22 cellular contexts compared by ENCODE assay signal in the genomic region with DNA sequence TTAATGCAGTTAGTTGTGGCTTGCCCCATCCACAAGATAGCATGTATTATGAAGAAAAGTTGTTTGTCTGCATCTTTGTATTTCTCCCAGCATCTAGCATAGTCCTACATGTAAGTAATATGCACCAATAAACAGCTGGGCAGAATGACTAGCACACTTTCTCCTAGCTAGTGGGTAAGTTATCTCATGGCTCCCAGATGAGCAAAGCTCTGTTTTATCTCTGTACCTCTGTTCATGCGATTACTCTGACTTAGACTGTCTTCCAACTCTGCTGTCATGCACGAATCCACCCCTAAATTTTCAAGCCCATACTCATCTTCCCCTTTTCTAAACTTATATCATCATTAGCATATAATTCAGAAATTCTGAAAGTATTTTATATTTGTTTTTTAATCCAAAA. TPM values are rescaled to one million over a fixed set of nuclear protein-coding genes. Genes with fewer than 3 reads are reported as not detected.
DNase-seq lines count a peak whose midpoint lies in the region; ATAC-seq and TF ChIP-seq lines count a peak whose summit lies in the region.
"Had no signal": no experiment of that assay in that cellular context is flagged by ENCODE, and none has a peak within 500 bp of the region (broad histone marks: within the 10 kb centered on the region; RNA-seq: fewer than 3 reads in every experiment).

No MANE protein-coding gene starts in this region.

- H3K9ac ChIP-seq in SK-N-SH (no peak overlapping the region), PC-3 (ENCODE audit: low read length) (no peak overlapping the region)

- H3K9me2 ChIP-seq in SK-N-SH (no peaks in the 10 kb centered on the region), PC-3 (replicated peaks; ENCODE audit: low read length) (no peaks in the 10 kb centered on the region)

- POLR2A ChIA-PET in SK-N-SH (lab: Yijun Ruan, JAX) (no interaction called here), PC-3 (lab: Charles Lee; ENCODE audit: unreplicated experiment) (no interaction called here)

- no peak overlapping the region for H2AFZ ChIP-seq in SK-N-SH (ENCODE audit: low read depth)
- no peak overlapping the region for H2AFZ ChIP-seq in PC-3 (ENCODE audit: low read length)

- H4K20me1 ChIP-seq in SK-N-SH (ENCODE audit: insufficient read depth) = no peaks in the 10 kb centered on the region
- H4K20me1 ChIP-seq in PC-3 (ENCODE audit: low read length) = no peaks in the 10 kb centered on the region

- 23% methylated on average over 2 of the region's 2 CpGs for WGBS in SK-N-SH (ENCODE audit: low lambda C conversion rate)

- H3K36me3 ChIP-seq in SK-N-SH (replicated peaks in 1 of 2; ENCODE audit: control insufficient read depth in 1 of 2, insufficient read depth in 2 of 2, low read length in 1 of 2) (no peaks in the 10 kb centered on the region), PC-3 (ENCODE audit: low read depth, low read length) (no peaks in the 10 kb centered on the region)
- H3K36me3 ChIP-seq: BE2C had no signal

- intact Hi-C loops in PC-3 (cut with micrococcal nuclease) = loop anchor here (5.0 kb wide), 1 partner anchor 892 kb away; no protein-coding TSS in a partner anchor

- CTCF ChIA-PET in SK-N-SH (lab: Yijun Ruan, JAX) (interaction anchor here (2.2 kb wide), 1 partner anchor 1196 kb away, joined by 9 read pairs; no protein-coding TSS in a partner anchor), PC-3 (lab: Charles Lee) (no interaction called here)

- no peak for TF ChIP-seq RAD21 in SK-N-SH (IDR thresholded peaks at IDR 0.05; ENCODE audit: low read length)

- no peak for TF ChIP-seq EP300 in SK-N-SH (IDR thresholded peaks at IDR 0.05; ENCODE audit: borderline replicate concordance in 1 of 2, low read depth in 1 of 2, low read length in 1 of 2)

- H3K4me1 ChIP-seq in SK-N-SH (ENCODE audit: control insufficient read depth in 1 of 2, insufficient read depth in 2 of 2, low read depth in 1 of 2, low read length in 1 of 2) (no peaks in the 10 kb centered on the region), PC-3 (ENCODE audit: insufficient read depth, low read length) (no peaks in the 10 kb centered on the region)
- H3K4me1 ChIP-seq: BE2C had no signal

- no peak for DNase-seq in SK-N-SH
- no peak for DNase-seq in PC-3
- DNase-seq in kidney glomerular epithelial cell (lab: John Stamatoyannopoulos, UW) = peak; percentile 52
- no peak for DNase-seq in amniotic stem cell (lab: John Stamatoyannopoulos, UW)
- DNase-seq in A172 (ENCODE audit: low spot score) = no peak
- DNase-seq: BE2C; CD8-positive, alpha-beta memory T cell; DMS 273 treated with DMSO at 0.1 percent for 48 hours; MV-4-11; NCI-H1105; NCI-H1436 treated with DMSO at 0.1 percent for 48 hours; NCI-H187 treated with DMSO at 0.1 percent for 48 hours; NCI-H2171 treated with DMSO at 0.1 percent for 48 hours; NCI-H524 treated with DMSO at 0.1 percent for 48 hours; NCI-H774; NK-92 treated with Interleukin-12 subunit alpha and Interleukin-12 subunit beta, amount 100 ng/mL, for 24 hours; SHP77 had no signal

- H3K27ac ChIP-seq in SK-N-SH (ENCODE audit: low read depth in 2 of 2, low read length in 1 of 2) (no peak overlapping the region), PC-3 (ENCODE audit: low read length) (no peak overlapping the region)
- H3K27ac ChIP-seq: 22Rv1, RWPE1 had no signal

- H3F3A ChIP-seq in SK-N-SH (replicated peaks; ENCODE audit: insufficient read depth) (no peaks in the 10 kb centered on the region), PC-3 (ENCODE audit: low read length, unreplicated experiment) (no peaks in the 10 kb centered on the region)

- no TSS peak for BruUV-seq in PC-3 (replicated peaks; lab: Mats Ljungman, UMichigan)

- ATAC-seq in SK-N-SH treated with all-trans-retinoic acid at 6 μM for 48 hours (peak; percentile 23; the same call in 1 of the 3 replicates), HG03521 (IDR thresholded peaks at IDR 0.05; ENCODE audit: unreplicated experiment) (peak; percentile 10), PC-3 (peak; percentile 11), esophagus mucosa (no peak)

- H3K9me3 ChIP-seq in SK-N-SH (no peaks in the 10 kb centered on the region), PC-3 (ENCODE audit: low read length) (no peaks in the 10 kb centered on the region)
- H3K9me3 ChIP-seq: BE2C had no signal

- H3K79me2 ChIP-seq in SK-N-SH (ENCODE audit: insufficient read depth) (no peaks in the 10 kb centered on the region), PC-3 (ENCODE audit: low read length) (no peaks in the 10 kb centered on the region)

- H3K4me2 ChIP-seq in SK-N-SH = no peak overlapping the region
- no peak overlapping the region for H3K4me2 ChIP-seq in PC-3 (ENCODE audit: low read length)

- H3K4me3 ChIP-seq in SK-N-SH (ENCODE audit: low read depth in 2 of 2, low read length in 1 of 2) (no peak overlapping the region), PC-3 (ENCODE audit: low read length) (no peak overlapping the region)

- H3K27me3 ChIP-seq in SK-N-SH (ENCODE audit: insufficient read depth) (no peaks in the 10 kb centered on the region), PC-3 (ENCODE audit: low read length) (no peaks in the 10 kb centered on the region)
- H3K27me3 ChIP-seq: BE2C had no signal

- TF ChIP-seq CTCF in SK-N-SH (IDR thresholded peaks at IDR 0.05) (no peak), PC-3 (conservative IDR thresholded peaks at IDR 0.05; ENCODE audit: low read depth, low read length) (no peak)

TF ChIP-seq in SK-N-SH treated with all-trans-retinoic acid at 6 μM for 48 hours, 23 proteins besides CTCF, POLR2A, EP300 and RAD21 (continues in another document):
- TF ChIP-seq ZFP30 (CRISPR knock-in tag; IDR thresholded peaks at IDR 0.05) (no peak), TCF4 (CRISPR knock-in tag; IDR thresholded peaks at IDR 0.05; ENCODE audit: borderline replicate concordance) (no peak), CSDC2 (CRISPR knock-in tag; IDR thresholded peaks at IDR 0.05) (no peak), RARB (CRISPR knock-in tag; IDR thresholded peaks at IDR 0.05) (no peak)
- TF ChIP-seq, protein P1, sequence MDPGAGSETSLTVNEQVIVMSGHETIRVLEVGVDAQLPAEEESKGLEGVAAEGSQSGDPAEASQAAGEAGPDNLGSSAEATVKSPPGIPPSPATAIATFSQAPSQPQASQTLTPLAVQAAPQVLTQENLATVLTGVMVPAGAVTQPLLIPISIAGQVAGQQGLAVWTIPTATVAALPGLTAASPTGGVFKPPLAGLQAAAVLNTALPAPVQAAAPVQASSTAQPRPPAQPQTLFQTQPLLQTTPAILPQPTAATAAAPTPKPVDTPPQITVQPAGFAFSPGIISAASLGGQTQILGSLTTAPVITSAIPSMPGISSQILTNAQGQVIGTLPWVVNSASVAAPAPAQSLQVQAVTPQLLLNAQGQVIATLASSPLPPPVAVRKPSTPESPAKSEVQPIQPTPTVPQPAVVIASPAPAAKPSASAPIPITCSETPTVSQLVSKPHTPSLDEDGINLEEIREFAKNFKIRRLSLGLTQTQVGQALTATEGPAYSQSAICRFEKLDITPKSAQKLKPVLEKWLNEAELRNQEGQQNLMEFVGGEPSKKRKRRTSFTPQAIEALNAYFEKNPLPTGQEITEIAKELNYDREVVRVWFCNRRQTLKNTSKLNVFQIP (CRISPR knock-in tag; IDR thresholded peaks at IDR 0.05; ENCODE audit: borderline replicate concordance, low read depth) = no peak

TF ChIP-seq in SK-N-SH, 30 proteins besides CTCF, POLR2A, EP300 and RAD21:
- TF ChIP-seq, protein P2, sequence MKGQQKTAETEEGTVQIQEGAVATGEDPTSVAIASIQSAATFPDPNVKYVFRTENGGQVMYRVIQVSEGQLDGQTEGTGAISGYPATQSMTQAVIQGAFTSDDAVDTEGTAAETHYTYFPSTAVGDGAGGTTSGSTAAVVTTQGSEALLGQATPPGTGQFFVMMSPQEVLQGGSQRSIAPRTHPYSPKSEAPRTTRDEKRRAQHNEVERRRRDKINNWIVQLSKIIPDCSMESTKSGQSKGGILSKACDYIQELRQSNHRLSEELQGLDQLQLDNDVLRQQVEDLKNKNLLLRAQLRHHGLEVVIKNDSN (IDR thresholded peaks at IDR 0.05; ENCODE audit: borderline replicate concordance, low read depth) = no peak
- TF ChIP-seq FOXJ3 (CRISPR knock-in tag; IDR thresholded peaks at IDR 0.05) (no peak), RXRA (IDR thresholded peaks at IDR 0.05; ENCODE audit: borderline replicate concordance, low read depth) (no peak)
- TF ChIP-seq, protein P3, sequence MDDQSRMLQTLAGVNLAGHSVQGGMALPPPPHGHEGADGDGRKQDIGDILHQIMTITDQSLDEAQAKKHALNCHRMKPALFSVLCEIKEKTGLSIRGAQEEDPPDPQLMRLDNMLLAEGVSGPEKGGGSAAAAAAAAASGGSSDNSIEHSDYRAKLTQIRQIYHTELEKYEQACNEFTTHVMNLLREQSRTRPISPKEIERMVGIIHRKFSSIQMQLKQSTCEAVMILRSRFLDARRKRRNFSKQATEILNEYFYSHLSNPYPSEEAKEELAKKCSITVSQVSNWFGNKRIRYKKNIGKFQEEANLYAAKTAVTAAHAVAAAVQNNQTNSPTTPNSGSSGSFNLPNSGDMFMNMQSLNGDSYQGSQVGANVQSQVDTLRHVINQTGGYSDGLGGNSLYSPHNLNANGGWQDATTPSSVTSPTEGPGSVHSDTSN (IDR thresholded peaks at IDR 0.05) = no peak
- TF ChIP-seq, protein P4, sequence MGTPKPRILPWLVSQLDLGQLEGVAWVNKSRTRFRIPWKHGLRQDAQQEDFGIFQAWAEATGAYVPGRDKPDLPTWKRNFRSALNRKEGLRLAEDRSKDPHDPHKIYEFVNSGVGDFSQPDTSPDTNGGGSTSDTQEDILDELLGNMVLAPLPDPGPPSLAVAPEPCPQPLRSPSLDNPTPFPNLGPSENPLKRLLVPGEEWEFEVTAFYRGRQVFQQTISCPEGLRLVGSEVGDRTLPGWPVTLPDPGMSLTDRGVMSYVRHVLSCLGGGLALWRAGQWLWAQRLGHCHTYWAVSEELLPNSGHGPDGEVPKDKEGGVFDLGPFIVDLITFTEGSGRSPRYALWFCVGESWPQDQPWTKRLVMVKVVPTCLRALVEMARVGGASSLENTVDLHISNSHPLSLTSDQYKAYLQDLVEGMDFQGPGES (IDR thresholded peaks at IDR 0.05; ENCODE audit: low read depth, low read length) = no peak

RNA-seq across cellular contexts. Expression of a gene that starts 37.5 kb away (rescaled TPM):
- polyA plus RNA-seq in SK-N-SH (2012; rRNA removed) = 34.8 and 36.6 TPM in 2 replicates
- 30.7 and 31.5 TPM in 2 replicates for polyA plus RNA-seq in SK-N-SH (2012; cell fraction: cytosol; rRNA removed)
- polyA plus RNA-seq in SK-N-SH (2012; cell fraction: nucleus; rRNA removed) = 46.4 and 85.2 TPM in 2 replicates
- 48.4 and 52.8 TPM in 2 replicates for total RNA-seq in PC-3 (2014; rRNA removed)
- total RNA-seq in esophagus mucosa = 38.1 TPM
- 43.1 and 47.8 TPM in 2 replicates for total RNA-seq in A172 (2014; rRNA removed; shearing (Covaris generic))
